In genomic region chr6:157143885-157144795, GRCh38 we compare ENCODE assay signal across 11 cellular contexts.
DNase-seq lines count a peak whose midpoint lies in the region; ATAC-seq and TF ChIP-seq lines count a peak whose summit lies in the region.
"Had no signal": no experiment of that assay in that cellular context is flagged by ENCODE, and none has a peak within 500 bp of the region (broad histone marks: within the 10 kb centered on the region; RNA-seq: fewer than 3 reads in every experiment).

No MANE protein-coding gene starts in this region.

- WGBS in sigmoid colon, 2 donors = 83% methylated on average over 17 of the region's 17 CpGs

- TF ChIP-seq EP300 in sigmoid colon (IDR thresholded peaks at IDR 0.05) = no peak

- H3K36me3 ChIP-seq in HEK293 (ENCODE audit: control insufficient read depth in 2 of 2, insufficient read depth in 1 of 2, low read length in 2 of 2) = peaks cover 0 to 25% of the 10 kb centered on the region in 2 experiments; a peak in 2 of 3 replicates
- H3K36me3 ChIP-seq in sigmoid colon = peaks cover 0 to 34% (median 0%) of the 10 kb centered on the region in 4 donors

- H3K4me1 ChIP-seq in HEK293 (ENCODE audit: control insufficient read depth, insufficient read depth, low read length) (no peaks in the 10 kb centered on the region), sigmoid colon (peaks cover 0 to 57% (median 51%) of the 10 kb centered on the region in 4 donors)

- H3K4me3 Mint-ChIP-seq in brain = peak overlapping the region in 1 of 5 experiments; percentile 30

- peaks cover 0 to 5% (median 0%) of the 10 kb centered on the region in 5 experiments for H3K9me3 Mint-ChIP-seq in brain

- peaks cover 47% of the 10 kb centered on the region for H3K36me3 Mint-ChIP-seq in brain

- H3K27ac ChIP-seq in HEK293 (ENCODE audit: extremely low read depth, low read depth, low read length) (no peak overlapping the region), sigmoid colon (peak overlapping the region in 3 of 4 donors; percentile 18 to 70 (median 66))
- H3K27ac ChIP-seq: spleen had no signal

- intact Hi-C loops in left ventricle myocardium superior (cut with micrococcal nuclease) = no loop called here
- intact Hi-C loops in sigmoid colon (cut with DNase I) = loop anchor here (2.0 kb wide), 1 partner anchor 43 kb away; no protein-coding TSS in a partner anchor
- intact Hi-C loops in posterior cingulate gyrus (cut with DNase I) = no loop called here

- DNase-seq in left ventricle myocardium superior (no peak), sigmoid colon (no peak), NCI-H510A (lab: John Stamatoyannopoulos, UW) (no peak), retina (no peak), posterior cingulate gyrus (no peak)
- DNase-seq: anterior cingulate cortex, C1 segment of cervical spinal cord, spleen had no signal

- peak overlapping the region in 4 of 5 experiments; percentile 51 to 85 (median 65) for H3K27ac Mint-ChIP-seq in brain

- POLR2A ChIA-PET in HEK293 (lab: Yijun Ruan, JAX) = no interaction called here

- ATAC-seq in left ventricle myocardium superior (peak; percentile 12), HG02759 (IDR thresholded peaks at IDR 0.05; ENCODE audit: unreplicated experiment) (no peak)

- peaks cover 66% of the 10 kb centered on the region for H3K4me1 Mint-ChIP-seq in brain

- TF ChIP-seq CTCF in HEK293 (tag by site-specific recombination; IDR thresholded peaks at IDR 0.05) (no peak), brain (conservative IDR thresholded peaks at IDR 0.05) (no peak), sigmoid colon (IDR thresholded peaks at IDR 0.05) (no peak)

- CTCF ChIA-PET in HEK293 (lab: Yijun Ruan, JAX) = interaction anchor here (0.5 to 1.0 kb wide), 2 partner anchors 33 to 131 kb away, joined by 3 read pairs; no protein-coding TSS in a partner anchor

- H3K27me3 ChIP-seq in sigmoid colon = no peaks in the 10 kb centered on the region
- H3K27me3 ChIP-seq: spleen had no signal

- H3K27me3 Mint-ChIP-seq in brain = peaks cover 2% of the 10 kb centered on the region

- no peak overlapping the region for H3K4me3 ChIP-seq in HEK293 (ENCODE audit: low read depth, low read length)
- no peak overlapping the region for H3K4me3 ChIP-seq in sigmoid colon
- H3K4me3 ChIP-seq: spleen had no signal

- H3K9me3 ChIP-seq in HEK293 (ENCODE audit: control insufficient read depth, insufficient read depth, low read depth, low read length) (no peaks in the 10 kb centered on the region), sigmoid colon (no peaks in the 10 kb centered on the region)
- H3K9me3 ChIP-seq: spleen had no signal

- TF ChIP-seq POLR2A in sigmoid colon (IDR thresholded peaks at IDR 0.05) = no peak

TF ChIP-seq in HEK293, 187 proteins besides CTCF, POLR2A, EP300 and RAD21:
- TF ChIP-seq PATZ1 (tag by site-specific recombination; IDR thresholded peaks at IDR 0.05) (no peak), EGR2 (tag by site-specific recombination; IDR thresholded peaks at IDR 0.05; ENCODE audit: low read depth) (0 out of 2 replicates have a peak, but pooled peaks have one; percentile 20), ZBTB20 (tag by site-specific recombination; IDR thresholded peaks at IDR 0.05) (0 out of 2 replicates have a peak, but pooled peaks have one; percentile 47)
- TF ChIP-seq, protein P1, sequence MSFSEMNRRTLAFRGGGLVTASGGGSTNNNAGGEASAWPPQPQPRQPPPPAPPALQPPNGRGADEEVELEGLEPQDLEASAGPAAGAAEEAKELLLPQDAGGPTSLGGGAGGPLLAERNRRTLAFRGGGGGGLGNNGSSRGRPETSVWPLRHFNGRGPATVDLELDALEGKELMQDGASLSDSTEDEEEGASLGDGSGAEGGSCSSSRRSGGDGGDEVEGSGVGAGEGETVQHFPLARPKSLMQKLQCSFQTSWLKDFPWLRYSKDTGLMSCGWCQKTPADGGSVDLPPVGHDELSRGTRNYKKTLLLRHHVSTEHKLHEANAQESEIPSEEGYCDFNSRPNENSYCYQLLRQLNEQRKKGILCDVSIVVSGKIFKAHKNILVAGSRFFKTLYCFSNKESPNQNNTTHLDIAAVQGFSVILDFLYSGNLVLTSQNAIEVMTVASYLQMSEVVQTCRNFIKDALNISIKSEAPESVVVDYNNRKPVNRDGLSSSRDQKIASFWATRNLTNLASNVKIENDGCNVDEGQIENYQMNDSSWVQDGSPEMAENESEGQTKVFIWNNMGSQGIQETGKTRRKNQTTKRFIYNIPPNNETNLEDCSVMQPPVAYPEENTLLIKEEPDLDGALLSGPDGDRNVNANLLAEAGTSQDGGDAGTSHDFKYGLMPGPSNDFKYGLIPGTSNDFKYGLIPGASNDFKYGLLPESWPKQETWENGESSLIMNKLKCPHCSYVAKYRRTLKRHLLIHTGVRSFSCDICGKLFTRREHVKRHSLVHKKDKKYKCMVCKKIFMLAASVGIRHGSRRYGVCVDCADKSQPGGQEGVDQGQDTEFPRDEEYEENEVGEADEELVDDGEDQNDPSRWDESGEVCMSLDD (tag by site-specific recombination; IDR thresholded peaks at IDR 0.05) = no peak
